Comparison of ENCODE assay signal across 8 cellular contexts in genomic region chr22:45240810-45241631, GRCh38. TPM values are rescaled to one million over a fixed set of nuclear protein-coding genes. Genes with fewer than 3 reads are reported as not detected.
DNase-seq lines count a peak whose midpoint lies in the region; FAIRE-seq and TF ChIP-seq lines count a peak whose summit lies in the region.

KIAA0930 (minus strand) TSS chr22:45240894; CDS start chr22:45240703, 191 bp downstream.

- peaks cover 32% of the 10 kb centered on the region for H3K79me2 ChIP-seq in SK-N-SH (ENCODE audit: insufficient read depth)

- H3K9me3 Mint-ChIP-seq in activated naive CD4-positive, alpha-beta T cell treated with anti-CD3 and anti-CD28 coated beads, Interleukin-2, amount 10 ng/mL, durations not matched to agents 7 days and 5 days = no peaks in the 10 kb centered on the region

- peak within 1 kb of the TSS; percentile 70 for H2AFZ ChIP-seq in SK-N-SH (ENCODE audit: low read depth)

- POLR2A ChIA-PET in SK-N-SH (lab: Yijun Ruan, JAX) = no interaction called here

- TF ChIP-seq RAD21 in SK-N-SH (IDR thresholded peaks at IDR 0.05; ENCODE audit: low read length) = no peak

- peaks cover 13% of the 10 kb centered on the region for H3F3A ChIP-seq in SK-N-SH (replicated peaks; ENCODE audit: insufficient read depth)

- no peak for TF ChIP-seq EP300 in SK-N-SH (IDR thresholded peaks at IDR 0.05; ENCODE audit: borderline replicate concordance in 1 of 2, low read depth in 1 of 2, low read length in 1 of 2)

- TF ChIP-seq CTCF in SK-N-SH (IDR thresholded peaks at IDR 0.05) (no peak), neutrophil (IDR thresholded peaks at IDR 0.05) (no peak)

- H3K4me2 ChIP-seq in SK-N-SH = peak within 1 kb of the TSS; percentile 97

- peak within 1 kb of the TSS; percentile 86 for H3K4me3 Mint-ChIP-seq in activated naive CD4-positive, alpha-beta T cell treated with anti-CD3 and anti-CD28 coated beads, Interleukin-2, amount 10 ng/mL, durations not matched to agents 7 days and 5 days

- H3K4me3 ChIP-seq in SK-N-SH (ENCODE audit: low read depth in 2 of 2, low read length in 1 of 2) (peak within 1 kb of the TSS; percentile 77 to 79), neutrophil (ENCODE audit: low read depth in 1 of 2, low read length in 1 of 2) (peak within 1 kb of the TSS; percentile 63 to 71), subcutaneous abdominal adipose tissue (ENCODE audit: low read depth in 1 of 5, low read length in 5 of 5) (peak within 1 kb of the TSS; percentile 53 to 84 (median 77))

- H3K27ac ChIP-seq in SK-N-SH (ENCODE audit: low read depth in 2 of 2, low read length in 1 of 2) (peak within 1 kb of the TSS in 1 of 2 experiments; percentile 13; a peak in 1 of 4 replicates), neutrophil (peak within 1 kb of the TSS; percentile 73), subcutaneous abdominal adipose tissue (ENCODE audit: low read depth, low read length) (peak within 1 kb of the TSS; percentile 23)

- H3K9me3 ChIP-seq in SK-N-SH = no peaks in the 10 kb centered on the region
- H3K9me3 ChIP-seq in neutrophil = no peaks in the 10 kb centered on the region
- no peaks in the 10 kb centered on the region for H3K9me3 ChIP-seq in subcutaneous abdominal adipose tissue (ENCODE audit: control insufficient read depth in 5 of 5, low read length in 5 of 5)

- peaks cover 8% of the 10 kb centered on the region for H3K27me3 Mint-ChIP-seq in activated naive CD4-positive, alpha-beta T cell treated with anti-CD3 and anti-CD28 coated beads, Interleukin-2, amount 10 ng/mL, durations not matched to agents 7 days and 5 days

- peak; percentile 95 for FAIRE-seq in GM12891 (lab: Jason Lieb, UNC)

- no peaks in the 10 kb centered on the region for H3K9me2 ChIP-seq in SK-N-SH

- peaks cover 34% of the 10 kb centered on the region for H4K20me1 ChIP-seq in SK-N-SH (ENCODE audit: insufficient read depth)

- DNase-seq in GM12891 (ENCODE audit: insufficient read length, low spot score) = peak; percentile 88
- DNase-seq in HS-5 (ENCODE audit: low read depth) = peak; percentile 32
- peak; percentile 100 for DNase-seq in SK-N-SH
- peak; percentile 90 for DNase-seq in activated naive CD4-positive, alpha-beta T cell treated with anti-CD3 and anti-CD28 coated beads, Interleukin-2, amount 10 ng/mL, durations not matched to agents 7 days and 5 days
- DNase-seq in germinal center (ENCODE audit: low spot score) = peak; percentile 94
- no peak for DNase-seq in DMS79 treated with DMSO at 0.1 percent for 48 hours (lab: John Stamatoyannopoulos, UW)

- CTCF ChIA-PET in SK-N-SH (lab: Yijun Ruan, JAX) = interaction anchor here (0.8 kb wide), 1 partner anchor 31 kb away, joined by 4 read pairs; no protein-coding TSS in a partner anchor
- CTCF ChIA-PET in activated naive CD4-positive, alpha-beta T cell treated with anti-CD3 and anti-CD28 coated beads, Interleukin-2, amount 10 ng/mL, durations not matched to agents 7 days and 5 days (lab: Charles Lee) = no interaction called here

- 38% methylated on average over 16 of the region's 66 CpGs for WGBS in SK-N-SH (ENCODE audit: low lambda C conversion rate)

- H3K27me3 ChIP-seq in SK-N-SH (ENCODE audit: insufficient read depth) = no peaks in the 10 kb centered on the region
- no peaks in the 10 kb centered on the region for H3K27me3 ChIP-seq in neutrophil
- no peaks in the 10 kb centered on the region for H3K27me3 ChIP-seq in subcutaneous abdominal adipose tissue (ENCODE audit: control insufficient read depth in 5 of 5, insufficient read depth in 4 of 5, low read length in 5 of 5)

- TF ChIP-seq POLR2A in GM12891 (IDR thresholded peaks at IDR 0.05; ENCODE audit: low read depth, low read length) = no peak

- peak within 1 kb of the TSS; percentile 82 for H3K27ac Mint-ChIP-seq in activated naive CD4-positive, alpha-beta T cell treated with anti-CD3 and anti-CD28 coated beads, Interleukin-2, amount 10 ng/mL, durations not matched to agents 7 days and 5 days

- peaks cover 0 to 5% of the 10 kb centered on the region in 2 experiments for H3K36me3 ChIP-seq in SK-N-SH (replicated peaks in 1 of 2; ENCODE audit: control insufficient read depth in 1 of 2, insufficient read depth in 2 of 2, low read length in 1 of 2)
- peaks cover 10% of the 10 kb centered on the region for H3K36me3 ChIP-seq in neutrophil
- peaks cover 0 to 17% (median 4%) of the 10 kb centered on the region in 5 donors for H3K36me3 ChIP-seq in subcutaneous abdominal adipose tissue (ENCODE audit: control insufficient read depth in 5 of 5, insufficient read depth in 5 of 5, low read length in 5 of 5)

- peaks cover 34% of the 10 kb centered on the region for H3K4me1 Mint-ChIP-seq in activated naive CD4-positive, alpha-beta T cell treated with anti-CD3 and anti-CD28 coated beads, Interleukin-2, amount 10 ng/mL, durations not matched to agents 7 days and 5 days

- H3K4me1 ChIP-seq in SK-N-SH (ENCODE audit: control insufficient read depth in 1 of 2, insufficient read depth in 2 of 2, low read depth in 1 of 2, low read length in 1 of 2) (peaks cover 8 to 19% of the 10 kb centered on the region in 2 experiments; a peak in 3 of 4 replicates), neutrophil (ENCODE audit: control insufficient read depth in 1 of 2, insufficient read depth in 1 of 2, low read depth in 1 of 2, low read length in 1 of 2) (peaks cover 66 to 77% of the 10 kb centered on the region in 2 experiments), subcutaneous abdominal adipose tissue (ENCODE audit: control insufficient read depth in 5 of 5, insufficient read depth in 5 of 5, low read length in 5 of 5) (peaks cover 0 to 54% (median 39%) of the 10 kb centered on the region in 5 donors)

- H3K9ac ChIP-seq in SK-N-SH (peak within 1 kb of the TSS; percentile 66), subcutaneous abdominal adipose tissue (ENCODE audit: low read length in 5 of 5) (peak within 1 kb of the TSS in 4 of 5 donors; percentile 44 to 76 (median 75))

- peaks cover 4% of the 10 kb centered on the region for H3K36me3 Mint-ChIP-seq in activated naive CD4-positive, alpha-beta T cell treated with anti-CD3 and anti-CD28 coated beads, Interleukin-2, amount 10 ng/mL, durations not matched to agents 7 days and 5 days

TF ChIP-seq in GM12891, 5 proteins besides CTCF, POLR2A, EP300 and RAD21:
- no peak for TF ChIP-seq POU2F2 (IDR thresholded peaks at IDR 0.05; ENCODE audit: low read depth, low read length)

TF ChIP-seq in SK-N-SH, 30 proteins besides CTCF, POLR2A, EP300 and RAD21:
- TF ChIP-seq GABPA (IDR thresholded peaks at IDR 0.05; ENCODE audit: low read depth) (no peak), MAX (IDR thresholded peaks at IDR 0.05; ENCODE audit: low read depth) (no peak), SMC3 (IDR thresholded peaks at IDR 0.05; ENCODE audit: low read depth, low read length) (no peak), MXI1 (IDR thresholded peaks at IDR 0.05; ENCODE audit: low read depth, low read length) (no peak), FOSL2 (IDR thresholded peaks at IDR 0.05; ENCODE audit: borderline replicate concordance, low read depth) (no peak), YY1 (IDR thresholded peaks at IDR 0.05; ENCODE audit: low read depth) (no peak), IRF3 (IDR thresholded peaks at IDR 0.05; ENCODE audit: low read depth, low read length) (no peak), RXRA (IDR thresholded peaks at IDR 0.05; ENCODE audit: borderline replicate concordance, low read depth) (no peak), TCF12 (IDR thresholded peaks at IDR 0.05) (no peak), RFX5 (IDR thresholded peaks at IDR 0.05; ENCODE audit: low read length) (no peak)

RNA-seq across cellular contexts. Expression of gene KIAA0930, which starts in this region (rescaled TPM):
- 43.1 TPM for polyA plus RNA-seq in GM12891 (2012; ENCODE audit: low read depth, missing spikeins)
- polyA plus RNA-seq in SK-N-SH (2012; rRNA removed) = 55.9 and 80.8 TPM in 2 replicates
- 31.0 and 38.2 TPM in 2 replicates for polyA plus RNA-seq in SK-N-SH (2012; cell fraction: cytosol; rRNA removed)
- polyA plus RNA-seq in SK-N-SH (2012; cell fraction: nucleus; rRNA removed) = 228 and 274 TPM in 2 replicates
